Comparison of ENCODE assay signal across 17 cellular contexts in genomic region chr16:87784812-87785211, GRCh38. TPM values are rescaled to one million over a fixed set of nuclear protein-coding genes. Genes with fewer than 3 reads are reported as not detected.
DNase-seq lines count a peak whose midpoint lies in the region; ATAC-seq and TF ChIP-seq lines count a peak whose summit lies in the region.
"Had no signal": no experiment of that assay in that cellular context is flagged by ENCODE, and none has a peak within 500 bp of the region (broad histone marks: within the 10 kb centered on the region; RNA-seq: fewer than 3 reads in every experiment).

No MANE protein-coding gene starts in this region.

- H3K27me3 ChIP-seq in Panc1 (ENCODE audit: control insufficient read depth, insufficient read depth, low read length) (no peaks in the 10 kb centered on the region), psoas muscle (ENCODE audit: insufficient read depth in 3 of 3, low read length in 2 of 3) (no peaks in the 10 kb centered on the region), vagina (no peaks in the 10 kb centered on the region), tibial nerve (peaks cover 0 to 14% of the 10 kb centered on the region in 2 donors)

- intact Hi-C loops in Panc1 (cut with micrococcal nuclease; ENCODE audit: unreplicated experiment) = no loop called here
- intact Hi-C loops in psoas muscle (cut with DNase I) = loop anchor here (10.0 kb wide), 1 partner anchor 120 kb away; no protein-coding TSS in a partner anchor
- intact Hi-C loops in vagina (cut with DNase I) = no loop called here

- WGBS in psoas muscle, 3 donors = 34 to 47% (median 38%) methylated on average over 10 of the region's 10 CpGs
- WGBS in tibial nerve, 2 donors = 51 to 56% methylated on average over 10 of the region's 10 CpGs

- no peak for TF ChIP-seq POLR2A in vagina (IDR thresholded peaks at IDR 0.05)
- TF ChIP-seq POLR2A in tibial nerve (IDR thresholded peaks at IDR 0.05) = no peak

- H3K9me3 ChIP-seq in Panc1 (ENCODE audit: control insufficient read depth, insufficient read depth, low read depth, low read length) (no peaks in the 10 kb centered on the region), psoas muscle (no peaks in the 10 kb centered on the region), vagina (no peaks in the 10 kb centered on the region), tibial nerve (no peaks in the 10 kb centered on the region)
- H3K9me3 ChIP-seq: suprapubic skin had no signal

- peaks cover 8% of the 10 kb centered on the region for H3K4me1 ChIP-seq in Panc1 (ENCODE audit: control insufficient read depth, insufficient read depth, low read length)
- peaks cover 3% of the 10 kb centered on the region for H3K4me1 ChIP-seq in psoas muscle
- H3K4me1 ChIP-seq in vagina = peaks cover 6% of the 10 kb centered on the region
- H3K4me1 ChIP-seq in tibial nerve = peaks cover 0 to 4% (median 0%) of the 10 kb centered on the region in 4 donors

- TF ChIP-seq EP300 in tibial nerve (IDR thresholded peaks at IDR 0.05) = no peak

- POLR2A ChIA-PET in Panc1 (lab: Charles Lee) = no interaction called here

- H3K4me3 ChIP-seq in Panc1 (ENCODE audit: low read depth in 2 of 2, low read length in 2 of 2) (no peak overlapping the region), psoas muscle (no peak overlapping the region), vagina (no peak overlapping the region), tibial nerve (no peak overlapping the region)
- H3K4me3 ChIP-seq: suprapubic skin had no signal

- no peak for ATAC-seq in Panc1
- peak in 3 of 4 donors; percentile 50 to 67 (median 63) for ATAC-seq in psoas muscle
- no peak for ATAC-seq in GM21515 (IDR thresholded peaks at IDR 0.05; ENCODE audit: unreplicated experiment)
- no peak for ATAC-seq in HG02970 (IDR thresholded peaks at IDR 0.05; ENCODE audit: low FRiP score, unreplicated experiment)
- ATAC-seq: activated CD8-positive, alpha-beta memory T cell treated with anti-CD3 and anti-CD28 coated beads, Interleukin-2, amount 10 ng/mL, durations not matched to agents 7 days and 5 days; naive thymus-derived CD8-positive, alpha-beta T cell had no signal

- H3K36me3 ChIP-seq in Panc1 (ENCODE audit: control insufficient read depth, insufficient read depth, low read length) (no peaks in the 10 kb centered on the region), psoas muscle (ENCODE audit: insufficient read depth in 1 of 2, low read depth in 1 of 2) (no peaks in the 10 kb centered on the region), vagina (no peaks in the 10 kb centered on the region), tibial nerve (no peaks in the 10 kb centered on the region)
- H3K36me3 ChIP-seq: suprapubic skin had no signal

- in situ Hi-C loops in Panc1 (cut with HindIII; ENCODE audit: low pct_unique_long_range_greater_than_20kb, low sequenced_read_pairs) = no loop called here

- H3K27ac ChIP-seq in Panc1 (ENCODE audit: low read length) (peak overlapping the region; percentile 39; the same call in 1 of the 2 replicates), psoas muscle (no peak overlapping the region), vagina (no peak overlapping the region), tibial nerve (no peak overlapping the region)
- H3K27ac ChIP-seq: suprapubic skin had no signal

- DNase-seq in EL = peak; percentile 75
- no peak for DNase-seq in Panc1 (ENCODE audit: low read depth, low spot score)
- DNase-seq in hepatic stellate cell (ENCODE audit: low spot score) = peak; percentile 53
- no peak for DNase-seq in psoas muscle
- DNase-seq in vagina (ENCODE audit: extremely low spot score in 2 of 2) = no peak
- no peak for DNase-seq in tibial nerve (ENCODE audit: low spot score in 2 of 2)
- DNase-seq: activated B cell treated with CpG ODN at 0.5 μM for 24 hours; activated CD8-positive, alpha-beta memory T cell treated with anti-CD3 and anti-CD28 coated beads, Interleukin-2, amount 10 ng/mL, durations not matched to agents 7 days and 5 days; activated gamma-delta T cell; DMS79 treated with DMSO at 0.1 percent for 48 hours; H7; naive thymus-derived CD8-positive, alpha-beta T cell; stimulated activated CD4-positive, alpha-beta T cell treated with anti-CD3 and anti-CD28 coated beads, Interleukin-2, amount 100 ng/mL, for 24 hours; T-helper 1 cell had no signal

- CTCF ChIA-PET in Panc1 (lab: Charles Lee) = interaction anchor here (0.6 kb wide), 1 partner anchor 90 kb away, joined by 6 read pairs; no protein-coding TSS in a partner anchor

- BruUV-seq in Panc1 (replicated peaks; lab: Mats Ljungman, UMichigan) = no TSS peak

- TF ChIP-seq CTCF in Panc1 (IDR thresholded peaks at IDR 0.05) (no peak), psoas muscle (IDR thresholded peaks at IDR 0.05) (no peak), vagina (IDR thresholded peaks at IDR 0.05) (no peak), tibial nerve (IDR thresholded peaks at IDR 0.05) (no peak)

RNA-seq across cellular contexts. Expression of gene KLHDC4, which starts 19.0 kb away (rescaled TPM):
- total RNA-seq in Panc1 (2021; ENCODE audit: unreplicated experiment) = 50.7 TPM
- 43.3 TPM for polyA plus RNA-seq in Panc1 (2012; ENCODE audit: insufficient read length)
- 10 to 100 TPM; 11.1 to 19.7 (median 15.8) TPM for total RNA-seq in psoas muscle
- polyA plus RNA-seq in psoas muscle = 10 to 100 TPM in 2 of 3 donors, 1 to 10 TPM in 1; 9.2 to 16.5 (median 10.1) TPM
- total RNA-seq in vagina = 62.9 TPM
- total RNA-seq in tibial nerve = 10 to 100 TPM; 26.9 to 61.5 (median 42.5) TPM

Comparison
In these comparisons a context has a peak if more than half of its experiments do, and no peak if none do; other contexts are left out.
1. DNase-seq: peak in EL (single experiment) and hepatic stellate cell (single experiment); none in Panc1 (single experiment), psoas muscle (0 of 2), vagina (0 of 2) and tibial nerve (0 of 2).
2. ATAC-seq: peak in psoas muscle (3 of 4); none in Panc1 (single experiment), GM21515 (single experiment) and HG02970 (single experiment).
3. intact Hi-C loops: an anchor here in psoas muscle (10.0 kb wide); none called in Panc1 and vagina.